24 cellular contexts compared by ENCODE assay signal in genomic region chr21:44885615-44886014, GRCh38.
"Had no signal": no experiment of that assay in that cellular context is flagged by ENCODE, and none has a peak within 500 bp of the region (broad histone marks: within the 10 kb centered on the region; RNA-seq: fewer than 3 reads in every experiment).

No MANE protein-coding gene starts in this region.

- H3K27ac Mint-ChIP-seq: activated CD8-positive, alpha-beta T cell treated with anti-CD3 and anti-CD28 coated beads for 36 hours; activated naive CD4-positive, alpha-beta T cell treated with anti-CD3 and anti-CD28 coated beads, Interleukin-2, amount 50 U/mL, for 24 hours; T-helper 1 cell treated with Interleukin-12 subunit alpha and Interleukin-12 subunit beta and Interleukin-4 antibody, amounts not matched to agents 30 μg/mL and 1 μg/mL, for 36 hours had no signal

- H3K9me3 ChIP-seq: ascending aorta, body of pancreas, MG63, SJSA1 had no signal

- H3K4me1 ChIP-seq: ascending aorta had no signal

- H3K36me3 ChIP-seq: ascending aorta, MG63 had no signal

- H3K27me3 Mint-ChIP-seq: activated CD8-positive, alpha-beta T cell treated with anti-CD3 and anti-CD28 coated beads for 36 hours; activated naive CD4-positive, alpha-beta T cell treated with anti-CD3 and anti-CD28 coated beads, Interleukin-2, amount 50 U/mL, for 24 hours had no signal

- H3K27me3 ChIP-seq: ascending aorta, MG63, SJSA1 had no signal

- H3K27ac ChIP-seq: ascending aorta, body of pancreas, SJSA1 had no signal

- H3K9me3 Mint-ChIP-seq: activated CD8-positive, alpha-beta T cell treated with anti-CD3 and anti-CD28 coated beads for 36 hours; activated naive CD4-positive, alpha-beta T cell treated with anti-CD3 and anti-CD28 coated beads, Interleukin-2, amount 50 U/mL, for 24 hours; T-helper 1 cell treated with Interleukin-12 subunit alpha and Interleukin-12 subunit beta and Interleukin-4 antibody, amounts not matched to agents 30 μg/mL and 1 μg/mL, for 36 hours had no signal

- ATAC-seq: activated CD4-positive, CD25-positive, alpha-beta regulatory T cell treated with anti-CD3 and anti-CD28 coated beads, Interleukin-2, amount 50 U/mL, for 24 hours; activated CD8-positive, alpha-beta T cell treated with anti-CD3 and anti-CD28 coated beads for 36 hours; body of pancreas; Panc1; SK-N-SH treated with all-trans-retinoic acid at 6 μM for 48 hours had no signal

- H3K4me3 ChIP-seq: ascending aorta, body of pancreas, MG63, SJSA1 had no signal

- H3K4me3 Mint-ChIP-seq: activated CD8-positive, alpha-beta T cell treated with anti-CD3 and anti-CD28 coated beads for 36 hours; activated naive CD4-positive, alpha-beta T cell treated with anti-CD3 and anti-CD28 coated beads, Interleukin-2, amount 50 U/mL, for 24 hours; T-helper 1 cell treated with Interleukin-12 subunit alpha and Interleukin-12 subunit beta and Interleukin-4 antibody, amounts not matched to agents 30 μg/mL and 1 μg/mL, for 36 hours had no signal

- DNase-seq: activated CD4-positive, alpha-beta T cell treated with anti-CD3 and anti-CD28 coated beads for 4 hours; activated CD8-positive, alpha-beta memory T cell treated with anti-CD3 and anti-CD28 coated beads, Interleukin-2, amount 50 U/mL, for 48 hours; activated CD8-positive, alpha-beta T cell treated with anti-CD3 and anti-CD28 coated beads for 36 hours; activated naive CD4-positive, alpha-beta T cell; activated T-cell treated with anti-CD3 and anti-CD28 coated beads, Interleukin-2, amount 50 U/mL, for 1 hour; body of pancreas; MG63; NCI-H1105; NCI-H1436; NCI-H1694 treated with DMSO at 0.1 percent for 48 hours; NCI-H2029 treated with DMSO at 0.1 percent for 48 hours; NCI-H510A treated with DMSO at 0.1 percent for 48 hours; NCI-H69; NK-92 treated with Interleukin-12 subunit alpha and Interleukin-12 subunit beta, amount 100 ng/mL, for 24 hours; OCI-M1; RPMI8226; SHP77 had no signal
